Comparison of ENCODE assay signal across 8 cellular contexts in genomic region chr15:68650901-68651709, GRCh38.
DNase-seq lines count a peak whose midpoint lies in the region; ATAC-seq and TF ChIP-seq lines count a peak whose summit lies in the region.

No MANE protein-coding gene starts in this region.

- H3K36me3 Mint-ChIP-seq in activated naive CD8-positive, alpha-beta T cell treated with anti-CD3 and anti-CD28 coated beads, Interleukin-2, amount 10 ng/mL, durations not matched to agents 7 days and 5 days, result no peaks in the 10 kb centered on the region

- no peaks in the 10 kb centered on the region for H3K4me1 Mint-ChIP-seq in activated naive CD8-positive, alpha-beta T cell treated with anti-CD3 and anti-CD28 coated beads, Interleukin-2, amount 10 ng/mL, durations not matched to agents 7 days and 5 days

- no peaks in the 10 kb centered on the region for H3K79me2 ChIP-seq in OCI-LY3 (ENCODE audit: low read length)

- H3K4me2 ChIP-seq in OCI-LY3 (ENCODE audit: low read length), result no peak overlapping the region

- peak; percentile 79 for TF ChIP-seq CTCF in GM06990 (IDR thresholded peaks at IDR 0.05; ENCODE audit: insufficient read depth, low read length, poor library complexity, severe bottlenecking)
- TF ChIP-seq CTCF in OCI-LY3 (IDR thresholded peaks at IDR 0.05; ENCODE audit: low read depth, low read length), result peak; percentile 68

- H3K9ac ChIP-seq in OCI-LY3 (ENCODE audit: low read length), result no peak overlapping the region

- no peaks in the 10 kb centered on the region for H3K9me3 ChIP-seq in OCI-LY3 (ENCODE audit: insufficient read depth, low read length)

- H3K27me3 ChIP-seq in GM06990 (replicated peaks; ENCODE audit: control insufficient read depth, insufficient read depth, low read length), result no peaks in the 10 kb centered on the region; the same call in none of the 2 replicates
- peaks cover 15% of the 10 kb centered on the region for H3K27me3 ChIP-seq in OCI-LY3 (ENCODE audit: low read depth, low read length)

- H3K4me3 ChIP-seq in GM06990 (replicated peaks; ENCODE audit: low read depth, low read length) (no peak overlapping the region), OCI-LY3 (ENCODE audit: low read length) (no peak overlapping the region)

- no peaks in the 10 kb centered on the region for H4K20me1 ChIP-seq in OCI-LY3 (ENCODE audit: insufficient read depth, low read length)

- peak; percentile 29 for DNase-seq in GM06990 (ENCODE audit: extremely low read depth, insufficient read length)
- DNase-seq in activated naive CD8-positive, alpha-beta T cell treated with anti-CD3 and anti-CD28 coated beads, Interleukin-2, amount 10 ng/mL, durations not matched to agents 7 days and 5 days, result peak; percentile 68
- peak; percentile 96 for DNase-seq in iPS-NIHi7 (ENCODE audit: extremely low spot score)
- DNase-seq in stimulated activated CD4-positive, alpha-beta T cell treated with anti-CD3 and anti-CD28 coated beads, TNF-alpha, amount 100 ng/mL, for 48 hours (ENCODE audit: low read depth in 3 of 3), result peak; percentile 19 to 45 (median 30)

- H3K4me3 Mint-ChIP-seq in activated naive CD8-positive, alpha-beta T cell treated with anti-CD3 and anti-CD28 coated beads, Interleukin-2, amount 10 ng/mL, durations not matched to agents 7 days and 5 days, result no peak overlapping the region

- H3K27ac Mint-ChIP-seq in activated naive CD8-positive, alpha-beta T cell treated with anti-CD3 and anti-CD28 coated beads, Interleukin-2, amount 10 ng/mL, durations not matched to agents 7 days and 5 days, result no peak overlapping the region

- no peak for ATAC-seq in activated naive CD8-positive, alpha-beta T cell treated with anti-CD3 and anti-CD28 coated beads, Interleukin-2, amount 10 ng/mL, durations not matched to agents 7 days and 5 days (ENCODE audit: low read depth)
- ATAC-seq in GM19035 (IDR thresholded peaks at IDR 0.05; ENCODE audit: unreplicated experiment) (no peak), GM21737 (IDR thresholded peaks at IDR 0.05; ENCODE audit: unreplicated experiment) (no peak), HG03354 (IDR thresholded peaks at IDR 0.05; ENCODE audit: poor library complexity, severe bottlenecking, unreplicated experiment) (no peak)

- no peak overlapping the region for H3K27ac ChIP-seq in OCI-LY3 (ENCODE audit: low read length)

- no peaks in the 10 kb centered on the region for H3K4me1 ChIP-seq in OCI-LY3 (ENCODE audit: low read length)

- POLR2A ChIA-PET in activated naive CD8-positive, alpha-beta T cell treated with anti-CD3 and anti-CD28 coated beads, Interleukin-2, amount 10 ng/mL, durations not matched to agents 7 days and 5 days (lab: Charles Lee), result no interaction called here

- H3K9me3 Mint-ChIP-seq in activated naive CD8-positive, alpha-beta T cell treated with anti-CD3 and anti-CD28 coated beads, Interleukin-2, amount 10 ng/mL, durations not matched to agents 7 days and 5 days, result no peaks in the 10 kb centered on the region

- H3K36me3 ChIP-seq in GM06990 (ENCODE audit: control insufficient read depth, insufficient read depth, low read length) (no peaks in the 10 kb centered on the region), OCI-LY3 (replicated peaks; ENCODE audit: low read depth, low read length) (no peaks in the 10 kb centered on the region)

- peaks cover 4% of the 10 kb centered on the region for H3K27me3 Mint-ChIP-seq in activated naive CD8-positive, alpha-beta T cell treated with anti-CD3 and anti-CD28 coated beads, Interleukin-2, amount 10 ng/mL, durations not matched to agents 7 days and 5 days

- no peak overlapping the region for H2AFZ ChIP-seq in OCI-LY3 (ENCODE audit: low read depth, low read length)

Comparison
In these comparisons a context has a peak if more than half of its experiments do, and no peak if none do; other contexts are left out.
1. DNase-seq: peak in every context shown above with its lines; median percentile 96 in iPS-NIHi7; 68 in activated naive CD8-positive, alpha-beta T cell treated with anti-CD3 and anti-CD28 coated beads, Interleukin-2, amount 10 ng/mL, durations not matched to agents 7 days and 5 days; 30 in stimulated activated CD4-positive, alpha-beta T cell treated with anti-CD3 and anti-CD28 coated beads, TNF-alpha, amount 100 ng/mL, for 48 hours; 29 in GM06990.